1 cellular context compared by ENCODE assay signal in genomic region chr20:46844965-46845364, GRCh38.
TF ChIP-seq lines count a peak whose summit lies in the region.

No MANE protein-coding gene starts in this region.

TF ChIP-seq in K562, 482 proteins besides CTCF, POLR2A, EP300 and RAD21 (continued from another document):
- TF ChIP-seq ZNF3 (CRISPR knock-in tag; IDR thresholded peaks at IDR 0.05) (no peak), ZNF584 (CRISPR knock-in tag; IDR thresholded peaks at IDR 0.05; ENCODE audit: low read depth) (no peak), SMAD4 (CRISPR knock-in tag; conservative IDR thresholded peaks at IDR 0.05) (peak; percentile 25; the same call in 1 of the 2 replicates), CEBPG (CRISPR knock-in tag; IDR thresholded peaks at IDR 0.05) (peak; percentile 36; the same call in 1 of the 2 replicates), CEBPG (tag; conservative IDR thresholded peaks at IDR 0.05 in 1 of 2, IDR thresholded peaks at IDR 0.05 in 1 of 2) (peak in 1 of 2 experiments; percentile 58; a peak in 1 of 4 replicates), KAT7 (CRISPR knock-in tag; IDR thresholded peaks at IDR 0.05; ENCODE audit: borderline replicate concordance) (no peak), TAF1 (IDR thresholded peaks at IDR 0.05; ENCODE audit: control insufficient read depth, extremely low read depth, insufficient read depth, low read length, severe bottlenecking) (no peak)
